In the genomic region with DNA sequence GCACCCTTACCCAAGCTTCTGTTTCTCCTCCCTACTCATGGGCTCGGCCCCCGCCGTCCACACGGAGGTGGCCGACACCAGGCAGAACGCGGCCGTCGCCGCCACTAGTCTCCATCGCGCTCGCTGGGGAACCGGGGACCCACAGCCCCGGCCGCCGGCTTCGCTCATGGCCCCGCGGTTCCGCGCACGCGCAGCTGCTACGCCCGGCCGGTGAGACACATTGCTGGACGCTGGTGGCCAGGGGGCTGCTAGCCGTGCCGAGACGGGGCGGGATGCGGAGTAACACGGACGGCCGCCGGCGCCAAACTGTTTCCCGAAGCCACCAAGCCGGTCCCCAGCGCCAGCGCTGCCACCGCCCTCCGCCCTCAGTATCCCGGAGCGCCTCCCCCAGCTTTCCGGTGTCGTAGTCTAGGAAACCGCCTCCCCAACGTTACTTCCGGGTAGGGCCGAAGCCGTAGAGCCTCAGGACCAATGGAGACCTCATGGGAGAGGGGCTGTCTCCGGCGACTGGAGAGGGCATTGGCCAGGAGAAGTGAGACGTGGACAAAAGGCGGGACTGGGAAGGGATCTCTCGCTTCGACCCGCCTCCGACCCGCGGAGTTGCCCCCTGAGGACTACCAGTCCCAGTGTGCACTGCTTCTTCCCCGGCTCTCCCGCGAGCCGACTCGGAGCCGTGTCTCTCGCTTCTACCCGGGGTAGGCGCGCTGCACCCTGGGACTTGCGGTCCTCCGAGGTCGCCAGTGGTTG, we compare ENCODE assay signal across 1 cellular context.
TF ChIP-seq lines count a peak whose summit lies in the region.

A gene with protein sequence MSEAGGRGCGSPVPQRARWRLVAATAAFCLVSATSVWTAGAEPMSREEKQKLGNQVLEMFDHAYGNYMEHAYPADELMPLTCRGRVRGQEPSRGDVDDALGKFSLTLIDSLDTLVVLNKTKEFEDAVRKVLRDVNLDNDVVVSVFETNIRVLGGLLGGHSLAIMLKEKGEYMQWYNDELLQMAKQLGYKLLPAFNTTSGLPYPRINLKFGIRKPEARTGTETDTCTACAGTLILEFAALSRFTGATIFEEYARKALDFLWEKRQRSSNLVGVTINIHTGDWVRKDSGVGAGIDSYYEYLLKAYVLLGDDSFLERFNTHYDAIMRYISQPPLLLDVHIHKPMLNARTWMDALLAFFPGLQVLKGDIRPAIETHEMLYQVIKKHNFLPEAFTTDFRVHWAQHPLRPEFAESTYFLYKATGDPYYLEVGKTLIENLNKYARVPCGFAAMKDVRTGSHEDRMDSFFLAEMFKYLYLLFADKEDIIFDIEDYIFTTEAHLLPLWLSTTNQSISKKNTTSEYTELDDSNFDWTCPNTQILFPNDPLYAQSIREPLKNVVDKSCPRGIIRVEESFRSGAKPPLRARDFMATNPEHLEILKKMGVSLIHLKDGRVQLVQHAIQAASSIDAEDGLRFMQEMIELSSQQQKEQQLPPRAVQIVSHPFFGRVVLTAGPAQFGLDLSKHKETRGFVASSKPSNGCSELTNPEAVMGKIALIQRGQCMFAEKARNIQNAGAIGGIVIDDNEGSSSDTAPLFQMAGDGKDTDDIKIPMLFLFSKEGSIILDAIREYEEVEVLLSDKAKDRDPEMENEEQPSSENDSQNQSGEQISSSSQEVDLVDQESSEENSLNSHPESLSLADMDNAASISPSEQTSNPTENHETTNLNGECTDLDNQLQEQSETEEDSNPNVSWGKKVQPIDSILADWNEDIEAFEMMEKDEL (minus strand): TSS at position 380 of the 747 bp plus-strand sequence. CDS start 212 bp downstream, at position 168.

TF ChIP-seq in K562, 482 proteins besides CTCF, POLR2A, EP300 and RAD21 (continued from another document and continues in another):
- TF ChIP-seq ZNF668 (CRISPR knock-in tag; IDR thresholded peaks at IDR 0.05) (peak; percentile 59; the same call in 1 of the 2 replicates), GATAD2B (IDR thresholded peaks at IDR 0.05; ENCODE audit: borderline replicate concordance) (no peak), ASH1L (IDR thresholded peaks at IDR 0.05; ENCODE audit: borderline replicate concordance, low read depth, partially characterized antibody) (peak; percentile 89), RFX5 (IDR thresholded peaks at IDR 0.05; ENCODE audit: low read depth, low read length) (no peak), COPS2 (conservative IDR thresholded peaks at IDR 0.05) (no peak), RBBP5 (IDR thresholded peaks at IDR 0.05; ENCODE audit: borderline replicate concordance, insufficient read depth, low read length, poor library complexity, severe bottlenecking) (peak; percentile 94), ZNF695 (CRISPR knock-in tag; IDR thresholded peaks at IDR 0.05) (no peak), CEBPG (CRISPR knock-in tag; IDR thresholded peaks at IDR 0.05) (no peak), CEBPG (tag; conservative IDR thresholded peaks at IDR 0.05 in 1 of 2, IDR thresholded peaks at IDR 0.05 in 1 of 2) (no peak), HMGN3 (IDR thresholded peaks at IDR 0.05; ENCODE audit: borderline replicate concordance, extremely low read depth, insufficient read length, low read depth, low read length) (peak; percentile 30), PTBP1 (IDR thresholded peaks at IDR 0.05; ENCODE audit: low read depth, low read length) (no peak), SREBF2 (CRISPR knock-in tag; IDR thresholded peaks at IDR 0.05) (no peak), ZNF408 (CRISPR knock-in tag; IDR thresholded peaks at IDR 0.05; ENCODE audit: low read depth) (no peak), BDP1 (IDR thresholded peaks at IDR 0.05; ENCODE audit: insufficient read depth, insufficient read length) (no peak), ZNF174 (CRISPR knock-in tag; IDR thresholded peaks at IDR 0.05) (no peak), CREB1 (IDR thresholded peaks at IDR 0.05) (peak; percentile 88), CREB1 (CRISPR knock-in tag; IDR thresholded peaks at IDR 0.05) (peak; percentile 89), ELF2 (CRISPR knock-in tag; IDR thresholded peaks at IDR 0.05) (peak; percentile 97), HDAC2 (IDR thresholded peaks at IDR 0.05) (no peak; the same call in 1 of the 2 replicates), ILF3 (IDR thresholded peaks at IDR 0.05; ENCODE audit: borderline replicate concordance) (no peak; the same call in 1 of the 2 replicates), MYNN (IDR thresholded peaks at IDR 0.05) (0 out of 2 replicates have a peak, but pooled peaks have one; percentile 26), MYNN (CRISPR knock-in tag; IDR thresholded peaks at IDR 0.05) (no peak), ZNF707 (CRISPR knock-in tag; conservative IDR thresholded peaks at IDR 0.05) (no peak)
- TF ChIP-seq, protein P1, sequence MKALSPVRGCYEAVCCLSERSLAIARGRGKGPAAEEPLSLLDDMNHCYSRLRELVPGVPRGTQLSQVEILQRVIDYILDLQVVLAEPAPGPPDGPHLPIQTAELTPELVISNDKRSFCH (CRISPR knock-in tag; IDR thresholded peaks at IDR 0.05), result no peak
- TF ChIP-seq, protein P1 (tag; IDR thresholded peaks at IDR 0.05), result no peak
- TF ChIP-seq, protein P2, sequence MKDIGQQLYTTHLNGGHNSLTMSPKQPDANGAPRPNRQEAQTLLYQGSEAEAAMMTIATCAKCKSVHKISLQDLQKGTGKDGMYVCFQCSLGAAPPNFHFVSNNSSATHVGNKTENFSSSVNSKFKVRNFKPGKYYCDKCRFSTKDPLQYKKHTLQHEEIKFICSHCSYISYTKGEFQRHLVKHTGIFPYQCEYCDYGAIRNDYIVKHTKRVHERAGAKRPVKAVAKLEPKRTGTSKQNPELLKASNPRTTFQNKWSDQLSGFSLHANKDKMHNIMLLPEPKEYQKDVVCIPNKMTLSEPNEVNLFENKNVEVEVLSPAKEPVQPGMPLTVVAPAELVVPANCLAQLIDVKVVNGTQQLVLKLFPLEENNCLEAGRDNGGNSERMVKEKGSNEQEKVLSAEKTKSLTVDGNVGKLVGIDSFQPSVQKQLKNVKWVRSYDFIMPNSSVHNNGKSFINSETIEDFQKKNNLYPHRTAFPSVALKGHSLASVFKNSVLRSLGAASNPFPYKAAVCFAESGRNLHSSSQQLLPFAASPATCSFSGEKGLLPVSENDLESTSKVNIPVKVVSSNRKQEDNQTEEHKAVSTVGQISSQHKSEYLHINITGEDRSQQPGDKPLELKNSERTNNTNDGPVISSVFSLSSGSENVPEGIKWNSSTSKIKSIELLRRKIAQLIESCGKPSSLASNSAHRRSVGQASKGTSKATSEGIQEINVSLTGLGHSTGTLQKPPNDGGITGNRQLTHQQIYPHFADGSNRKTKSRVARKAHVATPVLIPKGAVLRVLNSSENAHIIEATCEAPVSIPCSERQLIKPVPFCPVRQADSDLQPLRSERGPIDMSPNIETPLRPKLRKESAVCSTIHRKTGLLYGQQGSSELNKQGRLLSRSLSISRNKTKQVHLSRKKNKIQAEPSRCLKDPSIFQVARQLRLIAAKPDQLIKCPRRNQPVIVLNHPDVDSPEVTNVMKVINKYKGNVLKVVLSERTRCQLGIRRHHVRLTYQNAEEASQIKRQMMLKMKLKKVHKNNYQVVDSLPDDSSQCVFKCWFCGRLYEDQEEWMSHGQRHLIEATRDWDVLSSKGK (CRISPR knock-in tag; IDR thresholded peaks at IDR 0.05), result no peak
- TF ChIP-seq, protein P3, sequence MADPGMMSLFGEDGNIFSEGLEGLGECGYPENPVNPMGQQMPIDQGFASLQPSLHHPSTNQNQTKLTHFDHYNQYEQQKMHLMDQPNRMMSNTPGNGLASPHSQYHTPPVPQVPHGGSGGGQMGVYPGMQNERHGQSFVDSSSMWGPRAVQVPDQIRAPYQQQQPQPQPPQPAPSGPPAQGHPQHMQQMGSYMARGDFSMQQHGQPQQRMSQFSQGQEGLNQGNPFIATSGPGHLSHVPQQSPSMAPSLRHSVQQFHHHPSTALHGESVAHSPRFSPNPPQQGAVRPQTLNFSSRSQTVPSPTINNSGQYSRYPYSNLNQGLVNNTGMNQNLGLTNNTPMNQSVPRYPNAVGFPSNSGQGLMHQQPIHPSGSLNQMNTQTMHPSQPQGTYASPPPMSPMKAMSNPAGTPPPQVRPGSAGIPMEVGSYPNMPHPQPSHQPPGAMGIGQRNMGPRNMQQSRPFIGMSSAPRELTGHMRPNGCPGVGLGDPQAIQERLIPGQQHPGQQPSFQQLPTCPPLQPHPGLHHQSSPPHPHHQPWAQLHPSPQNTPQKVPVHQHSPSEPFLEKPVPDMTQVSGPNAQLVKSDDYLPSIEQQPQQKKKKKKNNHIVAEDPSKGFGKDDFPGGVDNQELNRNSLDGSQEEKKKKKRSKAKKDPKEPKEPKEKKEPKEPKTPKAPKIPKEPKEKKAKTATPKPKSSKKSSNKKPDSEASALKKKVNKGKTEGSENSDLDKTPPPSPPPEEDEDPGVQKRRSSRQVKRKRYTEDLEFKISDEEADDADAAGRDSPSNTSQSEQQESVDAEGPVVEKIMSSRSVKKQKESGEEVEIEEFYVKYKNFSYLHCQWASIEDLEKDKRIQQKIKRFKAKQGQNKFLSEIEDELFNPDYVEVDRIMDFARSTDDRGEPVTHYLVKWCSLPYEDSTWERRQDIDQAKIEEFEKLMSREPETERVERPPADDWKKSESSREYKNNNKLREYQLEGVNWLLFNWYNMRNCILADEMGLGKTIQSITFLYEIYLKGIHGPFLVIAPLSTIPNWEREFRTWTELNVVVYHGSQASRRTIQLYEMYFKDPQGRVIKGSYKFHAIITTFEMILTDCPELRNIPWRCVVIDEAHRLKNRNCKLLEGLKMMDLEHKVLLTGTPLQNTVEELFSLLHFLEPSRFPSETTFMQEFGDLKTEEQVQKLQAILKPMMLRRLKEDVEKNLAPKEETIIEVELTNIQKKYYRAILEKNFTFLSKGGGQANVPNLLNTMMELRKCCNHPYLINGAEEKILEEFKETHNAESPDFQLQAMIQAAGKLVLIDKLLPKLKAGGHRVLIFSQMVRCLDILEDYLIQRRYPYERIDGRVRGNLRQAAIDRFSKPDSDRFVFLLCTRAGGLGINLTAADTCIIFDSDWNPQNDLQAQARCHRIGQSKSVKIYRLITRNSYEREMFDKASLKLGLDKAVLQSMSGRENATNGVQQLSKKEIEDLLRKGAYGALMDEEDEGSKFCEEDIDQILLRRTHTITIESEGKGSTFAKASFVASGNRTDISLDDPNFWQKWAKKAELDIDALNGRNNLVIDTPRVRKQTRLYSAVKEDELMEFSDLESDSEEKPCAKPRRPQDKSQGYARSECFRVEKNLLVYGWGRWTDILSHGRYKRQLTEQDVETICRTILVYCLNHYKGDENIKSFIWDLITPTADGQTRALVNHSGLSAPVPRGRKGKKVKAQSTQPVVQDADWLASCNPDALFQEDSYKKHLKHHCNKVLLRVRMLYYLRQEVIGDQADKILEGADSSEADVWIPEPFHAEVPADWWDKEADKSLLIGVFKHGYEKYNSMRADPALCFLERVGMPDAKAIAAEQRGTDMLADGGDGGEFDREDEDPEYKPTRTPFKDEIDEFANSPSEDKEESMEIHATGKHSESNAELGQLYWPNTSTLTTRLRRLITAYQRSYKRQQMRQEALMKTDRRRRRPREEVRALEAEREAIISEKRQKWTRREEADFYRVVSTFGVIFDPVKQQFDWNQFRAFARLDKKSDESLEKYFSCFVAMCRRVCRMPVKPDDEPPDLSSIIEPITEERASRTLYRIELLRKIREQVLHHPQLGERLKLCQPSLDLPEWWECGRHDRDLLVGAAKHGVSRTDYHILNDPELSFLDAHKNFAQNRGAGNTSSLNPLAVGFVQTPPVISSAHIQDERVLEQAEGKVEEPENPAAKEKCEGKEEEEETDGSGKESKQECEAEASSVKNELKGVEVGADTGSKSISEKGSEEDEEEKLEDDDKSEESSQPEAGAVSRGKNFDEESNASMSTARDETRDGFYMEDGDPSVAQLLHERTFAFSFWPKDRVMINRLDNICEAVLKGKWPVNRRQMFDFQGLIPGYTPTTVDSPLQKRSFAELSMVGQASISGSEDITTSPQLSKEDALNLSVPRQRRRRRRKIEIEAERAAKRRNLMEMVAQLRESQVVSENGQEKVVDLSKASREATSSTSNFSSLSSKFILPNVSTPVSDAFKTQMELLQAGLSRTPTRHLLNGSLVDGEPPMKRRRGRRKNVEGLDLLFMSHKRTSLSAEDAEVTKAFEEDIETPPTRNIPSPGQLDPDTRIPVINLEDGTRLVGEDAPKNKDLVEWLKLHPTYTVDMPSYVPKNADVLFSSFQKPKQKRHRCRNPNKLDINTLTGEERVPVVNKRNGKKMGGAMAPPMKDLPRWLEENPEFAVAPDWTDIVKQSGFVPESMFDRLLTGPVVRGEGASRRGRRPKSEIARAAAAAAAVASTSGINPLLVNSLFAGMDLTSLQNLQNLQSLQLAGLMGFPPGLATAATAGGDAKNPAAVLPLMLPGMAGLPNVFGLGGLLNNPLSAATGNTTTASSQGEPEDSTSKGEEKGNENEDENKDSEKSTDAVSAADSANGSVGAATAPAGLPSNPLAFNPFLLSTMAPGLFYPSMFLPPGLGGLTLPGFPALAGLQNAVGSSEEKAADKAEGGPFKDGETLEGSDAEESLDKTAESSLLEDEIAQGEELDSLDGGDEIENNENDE (IDR thresholded peaks at IDR 0.05; ENCODE audit: low read depth, low read length), result no peak
- TF ChIP-seq, protein P4, sequence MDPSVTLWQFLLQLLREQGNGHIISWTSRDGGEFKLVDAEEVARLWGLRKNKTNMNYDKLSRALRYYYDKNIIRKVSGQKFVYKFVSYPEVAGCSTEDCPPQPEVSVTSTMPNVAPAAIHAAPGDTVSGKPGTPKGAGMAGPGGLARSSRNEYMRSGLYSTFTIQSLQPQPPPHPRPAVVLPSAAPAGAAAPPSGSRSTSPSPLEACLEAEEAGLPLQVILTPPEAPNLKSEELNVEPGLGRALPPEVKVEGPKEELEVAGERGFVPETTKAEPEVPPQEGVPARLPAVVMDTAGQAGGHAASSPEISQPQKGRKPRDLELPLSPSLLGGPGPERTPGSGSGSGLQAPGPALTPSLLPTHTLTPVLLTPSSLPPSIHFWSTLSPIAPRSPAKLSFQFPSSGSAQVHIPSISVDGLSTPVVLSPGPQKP (CRISPR knock-in tag; IDR thresholded peaks at IDR 0.05), result no peak
- TF ChIP-seq, protein P5, sequence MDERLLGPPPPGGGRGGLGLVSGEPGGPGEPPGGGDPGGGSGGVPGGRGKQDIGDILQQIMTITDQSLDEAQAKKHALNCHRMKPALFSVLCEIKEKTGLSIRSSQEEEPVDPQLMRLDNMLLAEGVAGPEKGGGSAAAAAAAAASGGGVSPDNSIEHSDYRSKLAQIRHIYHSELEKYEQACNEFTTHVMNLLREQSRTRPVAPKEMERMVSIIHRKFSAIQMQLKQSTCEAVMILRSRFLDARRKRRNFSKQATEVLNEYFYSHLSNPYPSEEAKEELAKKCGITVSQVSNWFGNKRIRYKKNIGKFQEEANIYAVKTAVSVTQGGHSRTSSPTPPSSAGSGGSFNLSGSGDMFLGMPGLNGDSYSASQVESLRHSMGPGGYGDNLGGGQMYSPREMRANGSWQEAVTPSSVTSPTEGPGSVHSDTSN (CRISPR knock-in tag; IDR thresholded peaks at IDR 0.05; ENCODE audit: low read depth), result no peak
- TF ChIP-seq, protein P5 (tag; conservative IDR thresholded peaks at IDR 0.05; ENCODE audit: low read depth), result no peak
